In genomic region chr12:116434155-116435065, GRCh38 we compare ENCODE assay signal across 9 cellular contexts.
DNase-seq lines count a peak whose midpoint lies in the region; ATAC-seq, FAIRE-seq and TF ChIP-seq lines count a peak whose summit lies in the region.
"Had no signal": no experiment of that assay in that cellular context is flagged by ENCODE, and none has a peak within 500 bp of the region (broad histone marks: within the 10 kb centered on the region; RNA-seq: fewer than 3 reads in every experiment).

No MANE protein-coding gene starts in this region.

- H3K14ac ChIP-seq in H1 (ENCODE audit: insufficient read length), result no peak overlapping the region

- peak overlapping the region; percentile 95 for H2BK12ac ChIP-seq in H1 (ENCODE audit: low read depth, low read length)

- ATAC-seq in GM21515 (IDR thresholded peaks at IDR 0.05; ENCODE audit: unreplicated experiment) (no peak), HG03097 (IDR thresholded peaks at IDR 0.05; ENCODE audit: low FRiP score, unreplicated experiment) (no peak)

- H3K4me1 ChIP-seq in BLaER1, result peaks cover 23% of the 10 kb centered on the region
- H3K4me1 ChIP-seq in H1 (replicated peaks in 1 of 4; ENCODE audit: control insufficient read depth in 3 of 4, insufficient read depth in 4 of 4, low read length in 3 of 4), result peaks cover 3 to 6% (median 5%) of the 10 kb centered on the region in 4 experiments

- peak overlapping the region; percentile 13 for H2BK120ac ChIP-seq in H1 (replicated peaks; ENCODE audit: low read depth, low read length)

- peak overlapping the region; percentile 79 for H4K91ac ChIP-seq in H1 (replicated peaks; ENCODE audit: insufficient read length, low read length)

- H3K4me1 Mint-ChIP-seq in mesothelial cell of epicardium, result peaks cover 34% of the 10 kb centered on the region

- H3K27me3 Mint-ChIP-seq in mesothelial cell of epicardium (ENCODE audit: low read depth), result no peaks in the 10 kb centered on the region

- peak overlapping the region; percentile 81; the same call in 1 of the 2 replicates for H2BK15ac ChIP-seq in H1 (ENCODE audit: low read length)

- no peak overlapping the region for H3K4ac ChIP-seq in H1 (replicated peaks; ENCODE audit: insufficient read length, low read depth, low read length)

- WGBS in H1 (ENCODE audit: extremely low coverage in 1 of 2, insufficient coverage in 1 of 2, insufficient read length in 1 of 2, insufficient replicate concordance in 2 of 2, low coverage in 1 of 2, low lambda C conversion rate in 2 of 2, missing lambda C conversion rate in 1 of 2), 2 experiments, result 38% methylated on average over 17 of the region's 17 CpGs; no CpG with 5 or more reads in 1 of the 2 experiments

- H2AK5ac ChIP-seq in H1 (ENCODE audit: low read depth, low read length), result peak overlapping the region; percentile 76; the same call in 1 of the 2 replicates

- peak overlapping the region; percentile 73; the same call in 1 of the 2 replicates for H4K8ac ChIP-seq in H1 (ENCODE audit: extremely low read depth, insufficient read depth, low read length)

- no peak for TF ChIP-seq CTCF in H1 (IDR thresholded peaks at IDR 0.05; ENCODE audit: control extremely low read depth in 1 of 3, insufficient read depth in 1 of 3, low read depth in 1 of 3, low read length in 3 of 3)
- TF ChIP-seq CTCF in mesothelial cell of epicardium (IDR thresholded peaks at IDR 0.05; ENCODE audit: unreplicated experiment), result no peak

- H3K23ac ChIP-seq in H1 (ENCODE audit: insufficient read length), result no peak overlapping the region

- CTCF ChIA-PET in H1 (lab: Charles Lee; ENCODE audit: partially characterized antibody), result interaction anchor here (0.6 to 1.5 kb wide), 6 partner anchors 9 to 344 kb away, joined by 3 read pairs; no protein-coding TSS in a partner anchor

- peak overlapping the region; percentile 81 for H2AFZ ChIP-seq in H1 (ENCODE audit: low read length)

- DNase-seq in NCI-H2227 treated with DMSO at 0.1 percent for 48 hours (lab: John Stamatoyannopoulos, UW) (peak; percentile 45), H1 (ENCODE audit: low read depth in 1 of 2, low spot score in 2 of 2) (peak; percentile 38 to 61), mesothelial cell of epicardium (ENCODE audit: low spot score in 2 of 2, unreplicated experiment in 2 of 2) (peak; percentile 46 to 68), T-helper 2 cell (no peak), NAMALWA (ENCODE audit: low spot score) (no peak)

- peak overlapping the region; percentile 44 for H3K4me3 Mint-ChIP-seq in mesothelial cell of epicardium

- H3K56ac ChIP-seq in H1 (replicated peaks; ENCODE audit: insufficient read length, low read depth, low read length), result no peak overlapping the region

- H3K23me2 ChIP-seq in H1 (ENCODE audit: low read depth, low read length), result peaks cover 2% of the 10 kb centered on the region; the same call in 1 of the 2 replicates

- peak overlapping the region; percentile 48; the same call in 1 of the 2 replicates for H3K18ac ChIP-seq in H1 (ENCODE audit: extremely low read depth, low read length)

- no peaks in the 10 kb centered on the region for H3K79me1 ChIP-seq in H1 (ENCODE audit: low read depth, low read length)

- H3K4me3 ChIP-seq in BLaER1, result no peak overlapping the region
- peak overlapping the region in 1 of 4 experiments; percentile 25; a peak in 1 of 8 replicates for H3K4me3 ChIP-seq in H1 (ENCODE audit: extremely low read depth in 1 of 4, insufficient read depth in 2 of 4, low read depth in 3 of 4, low read length in 4 of 4)

- H3K9ac ChIP-seq in BLaER1 (no peak overlapping the region), H1 (replicated peaks in 1 of 4; ENCODE audit: extremely low read depth in 1 of 4, low read depth in 3 of 4, low read length in 3 of 4) (no peak overlapping the region)

- H3K27ac Mint-ChIP-seq in mesothelial cell of epicardium, result peak overlapping the region; percentile 90

- H2BK5ac ChIP-seq in H1 (ENCODE audit: low read depth, low read length), result peak overlapping the region; percentile 83; the same call in 1 of the 2 replicates

- no peaks in the 10 kb centered on the region for H3K27me3 ChIP-seq in BLaER1
- H3K27me3 ChIP-seq in H1 (replicated peaks in 1 of 4; ENCODE audit: control insufficient read depth in 3 of 4, extremely low read depth in 1 of 4, insufficient read depth in 3 of 4, low read length in 3 of 4), result no peaks in the 10 kb centered on the region; a peak in 1 of 7 replicates

- POLR2A ChIA-PET in H1 (lab: Charles Lee; ENCODE audit: partially characterized antibody), result interaction anchor here (0.7 to 1.8 kb wide), 4 partner anchors 67 to 97 kb away, joined by 3 to 4 read pairs (median 4); no protein-coding TSS in a partner anchor

- H3K36me3 Mint-ChIP-seq in mesothelial cell of epicardium, result no peaks in the 10 kb centered on the region

- peaks cover 11% of the 10 kb centered on the region; the same call in 1 of the 2 replicates for H3K9me3 ChIP-seq in BLaER1
- H3K9me3 ChIP-seq in H1 (ENCODE audit: insufficient read depth in 2 of 2, low read depth in 1 of 2, low read length in 1 of 2), result 0 out of 4 replicates have a peak, but pooled peaks cover 0 to 4% of the 10 kb centered on the region in 2 experiments

- no peak for FAIRE-seq in H1 (lab: Jason Lieb, UNC)
- FAIRE-seq: colon had no signal

- no peak; a peak in 1 of 4 replicates for TF ChIP-seq RAD21 in H1 (IDR thresholded peaks at IDR 0.05 in 1 of 2, conservative IDR thresholded peaks at IDR 0.05 in 1 of 2; ENCODE audit: low read depth in 2 of 2, low read length in 2 of 2)

- TF ChIP-seq EP300 in H1 (IDR thresholded peaks at IDR 0.05; ENCODE audit: borderline replicate concordance in 1 of 2, low read depth in 2 of 2, low read length in 2 of 2), result no peak

- H3K79me2 ChIP-seq in H1 (ENCODE audit: control insufficient read depth in 1 of 2, insufficient read depth in 2 of 2, low read length in 2 of 2), result no peaks in the 10 kb centered on the region

- H3K9me3 Mint-ChIP-seq in mesothelial cell of epicardium, result no peaks in the 10 kb centered on the region

- no peaks in the 10 kb centered on the region for H4K20me1 ChIP-seq in BLaER1
- no peaks in the 10 kb centered on the region for H4K20me1 ChIP-seq in H1 (replicated peaks in 1 of 2; ENCODE audit: control insufficient read depth in 1 of 2, insufficient read depth in 2 of 2, low read length in 2 of 2)

- peak overlapping the region; percentile 26 for H4K5ac ChIP-seq in H1 (ENCODE audit: insufficient read length, low read depth, low read length)

- H2BK20ac ChIP-seq in H1 (ENCODE audit: low read length), result 0 out of 2 replicates have a peak overlapping the region, but pooled peaks have one; percentile 93

- peak overlapping the region; percentile 12; the same call in 1 of the 2 replicates for H3K27ac ChIP-seq in BLaER1
- no peak overlapping the region for H3K27ac ChIP-seq in H1 (ENCODE audit: low read depth, low read length)

- H3K36me3 ChIP-seq in BLaER1 (no peaks in the 10 kb centered on the region), H1 (ENCODE audit: control insufficient read depth in 2 of 4, insufficient read depth in 4 of 4, low read length in 3 of 4) (no peaks in the 10 kb centered on the region)

- no peak for TF ChIP-seq POLR2A in H1 (IDR thresholded peaks at IDR 0.05; ENCODE audit: control extremely low read depth in 1 of 2, low read depth in 2 of 2, low read length in 2 of 2)

- H3K4me2 ChIP-seq in BLaER1 (peak overlapping the region; percentile 34), H1 (ENCODE audit: insufficient read depth in 1 of 2, low read depth in 2 of 2, low read length in 2 of 2) (peak overlapping the region; percentile 47 to 52)

TF ChIP-seq in H1, 55 proteins besides CTCF, POLR2A, EP300 and RAD21 (continues in another document):
- no peak for TF ChIP-seq BACH1 (IDR thresholded peaks at IDR 0.05; ENCODE audit: low read length)
- no peak for TF ChIP-seq BCL11A (IDR thresholded peaks at IDR 0.05; ENCODE audit: low read depth in 2 of 2, low read length in 2 of 2)
- TF ChIP-seq SUZ12 (IDR thresholded peaks at IDR 0.05; ENCODE audit: low read length), result no peak
- TF ChIP-seq USF2 (IDR thresholded peaks at IDR 0.05; ENCODE audit: low read length), result no peak
- TF ChIP-seq RBBP5 (IDR thresholded peaks at IDR 0.05; ENCODE audit: borderline replicate concordance, low read depth, low read length), result no peak
- no peak for TF ChIP-seq CHD1 (IDR thresholded peaks at IDR 0.05; ENCODE audit: low read depth, low read length)
- TF ChIP-seq CHD2 (IDR thresholded peaks at IDR 0.05; ENCODE audit: low read length), result no peak
- no peak for TF ChIP-seq SIN3A (conservative IDR thresholded peaks at IDR 0.05 in 1 of 2, IDR thresholded peaks at IDR 0.05 in 1 of 2; ENCODE audit: low read depth in 1 of 2, low read length in 2 of 2)
- TF ChIP-seq CTBP2 (IDR thresholded peaks at IDR 0.05; ENCODE audit: borderline replicate concordance, insufficient read depth, insufficient read length, low read length), result no peak
- peak; percentile 55; the same call in 1 of the 2 replicates for TF ChIP-seq YY1 (IDR thresholded peaks at IDR 0.05; ENCODE audit: low read depth, low read length)
- no peak for TF ChIP-seq KDM5A (IDR thresholded peaks at IDR 0.05; ENCODE audit: low read length)
- peak; percentile 33; the same call in 1 of the 2 replicates for TF ChIP-seq MAX (IDR thresholded peaks at IDR 0.05)
- TF ChIP-seq MAFK (IDR thresholded peaks at IDR 0.05; ENCODE audit: low read depth, low read length), result no peak
- TF ChIP-seq SP4 (IDR thresholded peaks at IDR 0.05; ENCODE audit: low read length), result no peak
- TF ChIP-seq CEBPB (IDR thresholded peaks at IDR 0.05; ENCODE audit: low read depth, low read length), result peak; percentile 94
- TF ChIP-seq NANOG (IDR thresholded peaks at IDR 0.05; ENCODE audit: insufficient read depth, low read depth, low read length, poor library complexity, severe bottlenecking), result no peak

Comparison
In these comparisons a context has a peak if more than half of its experiments do, and no peak if none do; other contexts are left out.
1. DNase-seq: peak in NCI-H2227 treated with DMSO at 0.1 percent for 48 hours (single experiment), H1 (2 of 2) and mesothelial cell of epicardium (2 of 2); none in T-helper 2 cell (0 of 5) and NAMALWA (single experiment).